ENCODE assay signal across 1 cellular context in the genomic region with DNA sequence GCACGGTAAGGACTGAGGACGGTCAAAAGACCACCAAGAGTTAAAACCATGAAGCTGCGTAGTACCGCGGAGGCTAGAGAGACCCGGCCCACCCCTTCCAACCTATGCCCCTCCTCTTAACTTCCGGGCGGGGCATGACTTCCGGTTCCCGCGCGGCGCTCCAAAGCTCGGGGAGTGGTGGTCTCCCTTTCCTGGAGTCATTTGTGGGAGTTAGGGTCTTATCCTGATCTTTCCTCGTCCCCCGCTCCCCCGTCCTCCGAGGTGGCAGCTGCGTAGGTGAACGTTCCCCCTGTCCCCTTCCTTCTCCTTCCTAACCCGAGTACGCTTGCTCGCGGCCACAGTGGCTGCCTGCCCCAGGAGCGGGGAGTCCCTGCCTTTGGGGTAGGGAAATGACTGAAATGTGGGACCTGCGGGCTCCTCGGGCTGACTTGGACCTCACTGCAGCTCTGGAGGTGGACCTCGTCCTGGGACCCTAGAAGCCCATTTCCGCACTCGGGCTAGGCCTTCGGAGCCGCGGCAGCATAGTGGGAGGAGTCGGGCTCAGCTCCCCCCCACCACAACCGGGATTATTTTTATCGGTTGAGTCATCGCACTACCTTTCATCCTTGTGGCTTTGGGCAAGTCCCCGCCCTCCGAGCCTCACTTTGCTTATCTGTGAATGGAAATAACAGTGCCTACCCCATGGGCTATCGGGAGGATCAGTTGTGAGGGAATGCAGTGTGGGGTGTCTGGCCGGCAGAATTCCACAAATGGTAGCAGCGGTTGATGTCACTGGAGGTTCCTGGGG.
TF ChIP-seq lines count a peak whose summit lies in the region.

No MANE protein-coding gene starts in this region.

TF ChIP-seq in K562, 482 proteins besides CTCF, POLR2A, EP300 and RAD21 (continued from another document and continues in another):
- TF ChIP-seq CCNT2 (IDR thresholded peaks at IDR 0.05; ENCODE audit: borderline replicate concordance, extremely low read depth, insufficient read length, low read depth, low read length): peak; percentile 74
- TF ChIP-seq MEIS2 (IDR thresholded peaks at IDR 0.05; ENCODE audit: partially characterized antibody): peak; percentile 76
- TF ChIP-seq ZNF197 (CRISPR knock-in tag; IDR thresholded peaks at IDR 0.05; ENCODE audit: low read depth): peak; percentile 84
- peak; percentile 88 for TF ChIP-seq TBP (optimal IDR thresholded peaks at IDR 0.05; ENCODE audit: low read depth, low read length)
- TF ChIP-seq, protein P1, sequence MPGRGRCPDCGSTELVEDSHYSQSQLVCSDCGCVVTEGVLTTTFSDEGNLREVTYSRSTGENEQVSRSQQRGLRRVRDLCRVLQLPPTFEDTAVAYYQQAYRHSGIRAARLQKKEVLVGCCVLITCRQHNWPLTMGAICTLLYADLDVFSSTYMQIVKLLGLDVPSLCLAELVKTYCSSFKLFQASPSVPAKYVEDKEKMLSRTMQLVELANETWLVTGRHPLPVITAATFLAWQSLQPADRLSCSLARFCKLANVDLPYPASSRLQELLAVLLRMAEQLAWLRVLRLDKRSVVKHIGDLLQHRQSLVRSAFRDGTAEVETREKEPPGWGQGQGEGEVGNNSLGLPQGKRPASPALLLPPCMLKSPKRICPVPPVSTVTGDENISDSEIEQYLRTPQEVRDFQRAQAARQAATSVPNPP (IDR thresholded peaks at IDR 0.05; ENCODE audit: borderline replicate concordance, insufficient read depth, insufficient read length): no peak
- TF ChIP-seq, protein P2, sequence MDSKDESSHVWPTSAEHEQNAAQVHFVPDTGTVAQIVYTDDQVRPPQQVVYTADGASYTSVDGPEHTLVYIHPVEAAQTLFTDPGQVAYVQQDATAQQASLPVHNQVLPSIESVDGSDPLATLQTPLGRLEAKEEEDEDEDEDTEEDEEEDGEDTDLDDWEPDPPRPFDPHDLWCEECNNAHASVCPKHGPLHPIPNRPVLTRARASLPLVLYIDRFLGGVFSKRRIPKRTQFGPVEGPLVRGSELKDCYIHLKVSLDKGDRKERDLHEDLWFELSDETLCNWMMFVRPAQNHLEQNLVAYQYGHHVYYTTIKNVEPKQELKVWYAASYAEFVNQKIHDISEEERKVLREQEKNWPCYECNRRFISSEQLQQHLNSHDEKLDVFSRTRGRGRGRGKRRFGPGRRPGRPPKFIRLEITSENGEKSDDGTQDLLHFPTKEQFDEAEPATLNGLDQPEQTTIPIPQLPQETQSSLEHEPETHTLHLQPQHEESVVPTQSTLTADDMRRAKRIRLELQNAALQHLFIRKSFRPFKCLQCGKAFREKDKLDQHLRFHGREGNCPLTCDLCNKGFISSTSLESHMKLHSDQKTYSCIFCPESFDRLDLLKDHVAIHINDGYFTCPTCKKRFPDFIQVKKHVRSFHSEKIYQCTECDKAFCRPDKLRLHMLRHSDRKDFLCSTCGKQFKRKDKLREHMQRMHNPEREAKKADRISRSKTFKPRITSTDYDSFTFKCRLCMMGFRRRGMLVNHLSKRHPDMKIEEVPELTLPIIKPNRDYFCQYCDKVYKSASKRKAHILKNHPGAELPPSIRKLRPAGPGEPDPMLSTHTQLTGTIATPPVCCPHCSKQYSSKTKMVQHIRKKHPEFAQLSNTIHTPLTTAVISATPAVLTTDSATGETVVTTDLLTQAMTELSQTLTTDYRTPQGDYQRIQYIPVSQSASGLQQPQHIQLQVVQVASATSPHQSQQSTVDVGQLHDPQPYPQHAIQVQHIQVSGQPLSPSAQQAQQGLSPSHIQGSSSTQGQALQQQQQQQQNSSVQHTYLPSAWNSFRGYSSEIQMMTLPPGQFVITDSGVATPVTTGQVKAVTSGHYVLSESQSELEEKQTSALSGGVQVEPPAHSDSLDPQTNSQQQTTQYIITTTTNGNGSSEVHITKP (IDR thresholded peaks at IDR 0.05; ENCODE audit: partially characterized antibody): peak; percentile 50
- peak; percentile 74 for TF ChIP-seq HMG20B (CRISPR knock-in tag; IDR thresholded peaks at IDR 0.05)
- TF ChIP-seq, protein P3, sequence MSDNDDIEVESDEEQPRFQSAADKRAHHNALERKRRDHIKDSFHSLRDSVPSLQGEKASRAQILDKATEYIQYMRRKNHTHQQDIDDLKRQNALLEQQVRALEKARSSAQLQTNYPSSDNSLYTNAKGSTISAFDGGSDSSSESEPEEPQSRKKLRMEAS (CRISPR knock-in tag; IDR thresholded peaks at IDR 0.05): peak; percentile 47; the same call in 1 of the 2 replicates
- TF ChIP-seq, protein P4, sequence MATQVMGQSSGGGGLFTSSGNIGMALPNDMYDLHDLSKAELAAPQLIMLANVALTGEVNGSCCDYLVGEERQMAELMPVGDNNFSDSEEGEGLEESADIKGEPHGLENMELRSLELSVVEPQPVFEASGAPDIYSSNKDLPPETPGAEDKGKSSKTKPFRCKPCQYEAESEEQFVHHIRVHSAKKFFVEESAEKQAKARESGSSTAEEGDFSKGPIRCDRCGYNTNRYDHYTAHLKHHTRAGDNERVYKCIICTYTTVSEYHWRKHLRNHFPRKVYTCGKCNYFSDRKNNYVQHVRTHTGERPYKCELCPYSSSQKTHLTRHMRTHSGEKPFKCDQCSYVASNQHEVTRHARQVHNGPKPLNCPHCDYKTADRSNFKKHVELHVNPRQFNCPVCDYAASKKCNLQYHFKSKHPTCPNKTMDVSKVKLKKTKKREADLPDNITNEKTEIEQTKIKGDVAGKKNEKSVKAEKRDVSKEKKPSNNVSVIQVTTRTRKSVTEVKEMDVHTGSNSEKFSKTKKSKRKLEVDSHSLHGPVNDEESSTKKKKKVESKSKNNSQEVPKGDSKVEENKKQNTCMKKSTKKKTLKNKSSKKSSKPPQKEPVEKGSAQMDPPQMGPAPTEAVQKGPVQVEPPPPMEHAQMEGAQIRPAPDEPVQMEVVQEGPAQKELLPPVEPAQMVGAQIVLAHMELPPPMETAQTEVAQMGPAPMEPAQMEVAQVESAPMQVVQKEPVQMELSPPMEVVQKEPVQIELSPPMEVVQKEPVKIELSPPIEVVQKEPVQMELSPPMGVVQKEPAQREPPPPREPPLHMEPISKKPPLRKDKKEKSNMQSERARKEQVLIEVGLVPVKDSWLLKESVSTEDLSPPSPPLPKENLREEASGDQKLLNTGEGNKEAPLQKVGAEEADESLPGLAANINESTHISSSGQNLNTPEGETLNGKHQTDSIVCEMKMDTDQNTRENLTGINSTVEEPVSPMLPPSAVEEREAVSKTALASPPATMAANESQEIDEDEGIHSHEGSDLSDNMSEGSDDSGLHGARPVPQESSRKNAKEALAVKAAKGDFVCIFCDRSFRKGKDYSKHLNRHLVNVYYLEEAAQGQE (CRISPR knock-in tag; IDR thresholded peaks at IDR 0.05; ENCODE audit: low read depth): peak; percentile 81
- TF ChIP-seq, protein P5, sequence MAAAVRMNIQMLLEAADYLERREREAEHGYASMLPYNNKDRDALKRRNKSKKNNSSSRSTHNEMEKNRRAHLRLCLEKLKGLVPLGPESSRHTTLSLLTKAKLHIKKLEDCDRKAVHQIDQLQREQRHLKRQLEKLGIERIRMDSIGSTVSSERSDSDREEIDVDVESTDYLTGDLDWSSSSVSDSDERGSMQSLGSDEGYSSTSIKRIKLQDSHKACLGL (CRISPR knock-in tag; IDR thresholded peaks at IDR 0.05; ENCODE audit: borderline replicate concordance, poor library complexity, severe bottlenecking): peak; percentile 47
- TF ChIP-seq ELF2 (CRISPR knock-in tag; IDR thresholded peaks at IDR 0.05): peak; percentile 72; the same call in 1 of the 2 replicates
- TF ChIP-seq MXI1 (IDR thresholded peaks at IDR 0.05; ENCODE audit: low read depth, low read length): no peak
- TF ChIP-seq NFE2 (IDR thresholded peaks at IDR 0.05; ENCODE audit: low read depth): peak; percentile 53; the same call in 1 of the 2 replicates
- no peak for TF ChIP-seq RBM25 (IDR thresholded peaks at IDR 0.05; ENCODE audit: low read depth, low read length, severe bottlenecking)
- TF ChIP-seq THRAP3 (IDR thresholded peaks at IDR 0.05; ENCODE audit: borderline replicate concordance): peak; percentile 90; the same call in 1 of the 2 replicates
- no peak for TF ChIP-seq TRIM24 (IDR thresholded peaks at IDR 0.05)
- peak; percentile 96 for TF ChIP-seq NBN (IDR thresholded peaks at IDR 0.05; ENCODE audit: low read depth)
- TF ChIP-seq NR4A1 (CRISPR knock-in tag; IDR thresholded peaks at IDR 0.05): 0 out of 2 replicates have a peak, but pooled peaks have one; percentile 70
- no peak; the same call in 1 of the 2 replicates for TF ChIP-seq NR4A1 (tag; IDR thresholded peaks at IDR 0.05)
- TF ChIP-seq, protein P6, sequence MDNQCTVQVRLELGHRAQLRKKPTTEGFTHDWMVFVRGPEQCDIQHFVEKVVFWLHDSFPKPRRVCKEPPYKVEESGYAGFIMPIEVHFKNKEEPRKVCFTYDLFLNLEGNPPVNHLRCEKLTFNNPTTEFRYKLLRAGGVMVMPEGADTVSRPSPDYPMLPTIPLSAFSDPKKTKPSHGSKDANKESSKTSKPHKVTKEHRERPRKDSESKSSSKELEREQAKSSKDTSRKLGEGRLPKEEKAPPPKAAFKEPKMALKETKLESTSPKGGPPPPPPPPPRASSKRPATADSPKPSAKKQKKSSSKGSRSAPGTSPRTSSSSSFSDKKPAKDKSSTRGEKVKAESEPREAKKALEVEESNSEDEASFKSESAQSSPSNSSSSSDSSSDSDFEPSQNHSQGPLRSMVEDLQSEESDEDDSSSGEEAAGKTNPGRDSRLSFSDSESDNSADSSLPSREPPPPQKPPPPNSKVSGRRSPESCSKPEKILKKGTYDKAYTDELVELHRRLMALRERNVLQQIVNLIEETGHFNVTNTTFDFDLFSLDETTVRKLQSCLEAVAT (IDR thresholded peaks at IDR 0.05): peak in 1 of 2 experiments; percentile 37; a peak in 1 of 4 replicates
- peak; percentile 96 for TF ChIP-seq RB1 (IDR thresholded peaks at IDR 0.05; ENCODE audit: low read depth)
- peak; percentile 89 for TF ChIP-seq ATF7 (IDR thresholded peaks at IDR 0.05)
- no peak for TF ChIP-seq PTBP1 (IDR thresholded peaks at IDR 0.05; ENCODE audit: low read depth, low read length)
- TF ChIP-seq ZNF696 (CRISPR knock-in tag; conservative IDR thresholded peaks at IDR 0.05): no peak
- peak; percentile 86 for TF ChIP-seq TAF1 (IDR thresholded peaks at IDR 0.05; ENCODE audit: control insufficient read depth, extremely low read depth, insufficient read depth, low read length, severe bottlenecking)
- TF ChIP-seq, protein P7, sequence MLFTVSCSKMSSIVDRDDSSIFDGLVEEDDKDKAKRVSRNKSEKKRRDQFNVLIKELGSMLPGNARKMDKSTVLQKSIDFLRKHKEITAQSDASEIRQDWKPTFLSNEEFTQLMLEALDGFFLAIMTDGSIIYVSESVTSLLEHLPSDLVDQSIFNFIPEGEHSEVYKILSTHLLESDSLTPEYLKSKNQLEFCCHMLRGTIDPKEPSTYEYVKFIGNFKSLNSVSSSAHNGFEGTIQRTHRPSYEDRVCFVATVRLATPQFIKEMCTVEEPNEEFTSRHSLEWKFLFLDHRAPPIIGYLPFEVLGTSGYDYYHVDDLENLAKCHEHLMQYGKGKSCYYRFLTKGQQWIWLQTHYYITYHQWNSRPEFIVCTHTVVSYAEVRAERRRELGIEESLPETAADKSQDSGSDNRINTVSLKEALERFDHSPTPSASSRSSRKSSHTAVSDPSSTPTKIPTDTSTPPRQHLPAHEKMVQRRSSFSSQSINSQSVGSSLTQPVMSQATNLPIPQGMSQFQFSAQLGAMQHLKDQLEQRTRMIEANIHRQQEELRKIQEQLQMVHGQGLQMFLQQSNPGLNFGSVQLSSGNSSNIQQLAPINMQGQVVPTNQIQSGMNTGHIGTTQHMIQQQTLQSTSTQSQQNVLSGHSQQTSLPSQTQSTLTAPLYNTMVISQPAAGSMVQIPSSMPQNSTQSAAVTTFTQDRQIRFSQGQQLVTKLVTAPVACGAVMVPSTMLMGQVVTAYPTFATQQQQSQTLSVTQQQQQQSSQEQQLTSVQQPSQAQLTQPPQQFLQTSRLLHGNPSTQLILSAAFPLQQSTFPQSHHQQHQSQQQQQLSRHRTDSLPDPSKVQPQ (CRISPR knock-in tag; IDR thresholded peaks at IDR 0.05; ENCODE audit: borderline replicate concordance): no peak
- peak; percentile 90 for TF ChIP-seq ZBTB7A (IDR thresholded peaks at IDR 0.05; ENCODE audit: borderline replicate concordance, control insufficient read depth, low read depth, low read length)
- TF ChIP-seq, protein P8, sequence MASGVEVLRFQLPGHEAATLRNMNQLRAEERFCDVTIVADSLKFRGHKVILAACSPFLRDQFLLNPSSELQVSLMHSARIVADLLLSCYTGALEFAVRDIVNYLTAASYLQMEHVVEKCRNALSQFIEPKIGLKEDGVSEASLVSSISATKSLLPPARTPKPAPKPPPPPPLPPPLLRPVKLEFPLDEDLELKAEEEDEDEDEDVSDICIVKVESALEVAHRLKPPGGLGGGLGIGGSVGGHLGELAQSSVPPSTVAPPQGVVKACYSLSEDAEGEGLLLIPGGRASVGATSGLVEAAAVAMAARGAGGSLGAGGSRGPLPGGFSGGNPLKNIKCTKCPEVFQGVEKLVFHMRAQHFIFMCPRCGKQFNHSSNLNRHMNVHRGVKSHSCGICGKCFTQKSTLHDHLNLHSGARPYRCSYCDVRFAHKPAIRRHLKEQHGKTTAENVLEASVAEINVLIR (CRISPR knock-in tag; IDR thresholded peaks at IDR 0.05): no peak
- TF ChIP-seq GATAD2A (IDR thresholded peaks at IDR 0.05): 0 out of 2 replicates have a peak, but pooled peaks have one; percentile 68
- TF ChIP-seq JUND (IDR thresholded peaks at IDR 0.05; ENCODE audit: borderline replicate concordance, low read depth, low read length): peak; percentile 98
- TF ChIP-seq JUND (tag; IDR thresholded peaks at IDR 0.05; ENCODE audit: borderline replicate concordance, low read depth, low read length): peak; percentile 95; the same call in 2 of the 3 replicates
- TF ChIP-seq ZKSCAN8 (CRISPR knock-in tag; IDR thresholded peaks at IDR 0.05): peak; percentile 80; the same call in 1 of the 2 replicates
- no peak for TF ChIP-seq ZNF224 (CRISPR knock-in tag; IDR thresholded peaks at IDR 0.05)
- TF ChIP-seq, protein P9, sequence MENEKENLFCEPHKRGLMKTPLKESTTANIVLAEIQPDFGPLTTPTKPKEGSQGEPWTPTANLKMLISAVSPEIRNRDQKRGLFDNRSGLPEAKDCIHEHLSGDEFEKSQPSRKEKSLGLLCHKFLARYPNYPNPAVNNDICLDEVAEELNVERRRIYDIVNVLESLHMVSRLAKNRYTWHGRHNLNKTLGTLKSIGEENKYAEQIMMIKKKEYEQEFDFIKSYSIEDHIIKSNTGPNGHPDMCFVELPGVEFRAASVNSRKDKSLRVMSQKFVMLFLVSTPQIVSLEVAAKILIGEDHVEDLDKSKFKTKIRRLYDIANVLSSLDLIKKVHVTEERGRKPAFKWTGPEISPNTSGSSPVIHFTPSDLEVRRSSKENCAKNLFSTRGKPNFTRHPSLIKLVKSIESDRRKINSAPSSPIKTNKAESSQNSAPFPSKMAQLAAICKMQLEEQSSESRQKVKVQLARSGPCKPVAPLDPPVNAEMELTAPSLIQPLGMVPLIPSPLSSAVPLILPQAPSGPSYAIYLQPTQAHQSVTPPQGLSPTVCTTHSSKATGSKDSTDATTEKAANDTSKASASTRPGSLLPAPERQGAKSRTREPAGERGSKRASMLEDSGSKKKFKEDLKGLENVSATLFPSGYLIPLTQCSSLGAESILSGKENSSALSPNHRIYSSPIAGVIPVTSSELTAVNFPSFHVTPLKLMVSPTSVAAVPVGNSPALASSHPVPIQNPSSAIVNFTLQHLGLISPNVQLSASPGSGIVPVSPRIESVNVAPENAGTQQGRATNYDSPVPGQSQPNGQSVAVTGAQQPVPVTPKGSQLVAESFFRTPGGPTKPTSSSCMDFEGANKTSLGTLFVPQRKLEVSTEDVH (IDR thresholded peaks at IDR 0.05; ENCODE audit: low read depth, partially characterized antibody): peak; percentile 81
- TF ChIP-seq SP2 (IDR thresholded peaks at IDR 0.05; ENCODE audit: extremely low read depth, low read depth, low read length, poor library complexity, severe bottlenecking): peak; percentile 71
- TF ChIP-seq NCOA6 (IDR thresholded peaks at IDR 0.05): no peak
- peak; percentile 81 to 89 for TF ChIP-seq MAZ (CRISPR knock-in tag; conservative IDR thresholded peaks at IDR 0.05 in 1 of 2, IDR thresholded peaks at IDR 0.05 in 1 of 2)
- TF ChIP-seq RFX7 (CRISPR knock-in tag; IDR thresholded peaks at IDR 0.05): no peak
- peak; percentile 74; the same call in 1 of the 2 replicates for TF ChIP-seq LARP7 (IDR thresholded peaks at IDR 0.05)
- TF ChIP-seq CXXC5 (CRISPR knock-in tag; IDR thresholded peaks at IDR 0.05): peak; percentile 59; the same call in 1 of the 2 replicates
